In the genomic region with DNA sequence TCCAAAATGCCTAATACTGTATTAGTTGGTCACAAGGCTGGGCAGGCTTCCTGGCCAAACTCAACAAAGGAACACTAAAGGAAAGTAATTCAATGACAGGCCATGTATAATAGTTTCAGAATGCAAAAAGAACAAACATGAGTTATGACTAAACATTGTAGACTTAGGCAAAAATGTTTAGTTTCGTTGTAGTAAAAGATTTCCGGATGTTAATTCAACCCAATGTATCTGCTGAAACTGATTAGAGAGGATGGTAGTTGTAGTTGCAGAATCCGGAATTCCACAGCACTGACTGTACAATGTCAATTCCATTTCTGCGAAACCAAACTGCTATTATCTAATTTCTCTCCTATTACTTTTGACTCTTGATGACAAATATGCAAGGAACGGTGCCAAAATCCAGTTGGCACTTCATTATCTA, we compare ENCODE assay signal across 12 cellular contexts.
DNase-seq lines count a peak whose midpoint lies in the region; ATAC-seq and TF ChIP-seq lines count a peak whose summit lies in the region.
"Had no signal": no experiment of that assay in that cellular context is flagged by ENCODE, and none has a peak within 500 bp of the region (broad histone marks: within the 10 kb centered on the region; RNA-seq: fewer than 3 reads in every experiment).

No MANE protein-coding gene starts in this region.

- TF ChIP-seq CTCF in HFFc6 (IDR thresholded peaks at IDR 0.05) (no peak), adrenal gland (IDR thresholded peaks at IDR 0.05) (no peak), thoracic aorta (IDR thresholded peaks at IDR 0.05) (no peak)

- H3K9me3 ChIP-seq in adrenal gland (replicated peaks in 1 of 3) (no peaks in the 10 kb centered on the region), thoracic aorta (no peaks in the 10 kb centered on the region)

- peak overlapping the region in 1 of 4 donors; percentile 5 for H3K4me3 ChIP-seq in adrenal gland
- H3K4me3 ChIP-seq in thoracic aorta = peak overlapping the region; percentile 27
- H3K4me3 ChIP-seq: hepatocyte had no signal

- intact Hi-C loops in adrenal gland (cut with DNase I) = no loop called here

- WGBS in adrenal gland, 4 donors = 40 to 54% (median 44%) methylated on average over 5 of the region's 5 CpGs

- H3K4me1 ChIP-seq in adrenal gland (replicated peaks in 1 of 2) (peaks cover 0 to 5% of the 10 kb centered on the region in 2 donors), thoracic aorta (ENCODE audit: control insufficient read depth in 1 of 2, low read depth in 2 of 2) (peaks cover 38 to 52% of the 10 kb centered on the region in 2 donors)

- no peaks in the 10 kb centered on the region; the same call in none of the 2 replicates for H3K27me3 Mint-ChIP-seq in HFFc6 (ENCODE audit: insufficient read depth)

- peak overlapping the region; percentile 84 for H3K27ac Mint-ChIP-seq in HFFc6
- H3K27ac Mint-ChIP-seq: T-helper 2 cell treated with Interferon-gamma antibody and Interleukin-4, amounts not matched to agents 5 μg/mL and 100 μg/mL, for 36 hours had no signal

- no peak for TF ChIP-seq POLR2A in adrenal gland (IDR thresholded peaks at IDR 0.05)

- H3K4me1 Mint-ChIP-seq in HFFc6 (ENCODE audit: low read depth) = peaks cover 97% of the 10 kb centered on the region

- ATAC-seq in thoracic aorta (ENCODE audit: insufficient number of reproducible peaks, low FRiP score, low read depth) (peak; percentile 71), HG03460 (IDR thresholded peaks at IDR 0.05; ENCODE audit: unreplicated experiment) (no peak), GM19467 (IDR thresholded peaks at IDR 0.05; ENCODE audit: unreplicated experiment) (no peak), left lobe of liver (no peak)
- ATAC-seq: HCT116 had no signal

- H3K27me3 ChIP-seq in adrenal gland = no peaks in the 10 kb centered on the region
- H3K27me3 ChIP-seq in thoracic aorta (replicated peaks; ENCODE audit: insufficient read depth) = no peaks in the 10 kb centered on the region
- H3K27me3 ChIP-seq: hepatocyte had no signal

- H3K4me3 Mint-ChIP-seq in HFFc6 = peak overlapping the region; percentile 53; the same call in 1 of the 2 replicates
- H3K4me3 Mint-ChIP-seq: T-helper 2 cell treated with Interferon-gamma antibody and Interleukin-4, amounts not matched to agents 5 μg/mL and 100 μg/mL, for 36 hours had no signal

- no peaks in the 10 kb centered on the region for H3K9me3 Mint-ChIP-seq in HFFc6
- H3K9me3 Mint-ChIP-seq: T-helper 2 cell treated with Interferon-gamma antibody and Interleukin-4, amounts not matched to agents 5 μg/mL and 100 μg/mL, for 36 hours had no signal

- H3K36me3 Mint-ChIP-seq in HFFc6 (ENCODE audit: low read depth) = peaks cover 31% of the 10 kb centered on the region

- H3K27ac ChIP-seq in adrenal gland (peak overlapping the region; percentile 31 to 72 (median 52)), thoracic aorta (peak overlapping the region; percentile 3 to 50)
- H3K27ac ChIP-seq: hepatocyte had no signal

- H3K36me3 ChIP-seq in adrenal gland (replicated peaks in 1 of 2) (no peaks in the 10 kb centered on the region), thoracic aorta (no peaks in the 10 kb centered on the region)

- DNase-seq in HFFc6 (peak; percentile 99), adrenal gland (peak; percentile 30 to 87 (median 72)), foreskin melanocyte (peak; percentile 88), thoracic aorta (ENCODE audit: low spot score) (peak; percentile 30), left lobe of liver (ENCODE audit: low spot score) (no peak)
- DNase-seq: GDM1, NCI-H1417 had no signal
